In the genomic region with DNA sequence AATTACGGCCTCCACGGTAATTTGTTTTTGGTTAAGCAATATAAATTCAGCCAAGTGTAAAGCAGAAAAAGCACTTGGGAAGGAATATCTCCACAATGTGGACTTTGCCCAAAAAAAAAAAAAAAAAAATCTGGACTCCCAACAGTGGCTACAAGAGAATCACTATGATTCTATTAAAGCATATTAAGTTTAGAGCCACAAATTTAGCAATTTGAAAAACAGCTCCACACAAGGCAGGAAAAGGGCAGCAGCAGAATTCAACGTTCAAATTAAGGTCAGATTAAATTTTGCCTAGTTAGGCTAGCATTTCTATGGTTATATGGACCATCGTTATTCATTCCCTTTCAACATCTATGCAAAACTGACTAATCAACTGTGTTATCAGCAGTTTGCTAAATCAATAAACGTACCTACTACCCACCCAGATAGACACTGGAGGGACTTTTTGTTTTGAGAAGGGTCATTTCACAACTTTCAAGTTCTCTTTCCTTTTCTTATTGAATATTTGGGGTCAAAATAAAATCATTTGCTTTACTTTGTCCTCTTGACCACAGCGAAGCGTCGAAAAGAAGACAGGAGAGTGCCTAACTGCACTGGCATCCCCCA, we compare ENCODE assay signal across 8 cellular contexts.
DNase-seq lines count a peak whose midpoint lies in the region; ATAC-seq and TF ChIP-seq lines count a peak whose summit lies in the region.

No MANE protein-coding gene starts in this region.

- TF ChIP-seq CTCF in HL-60 (IDR thresholded peaks at IDR 0.05; ENCODE audit: insufficient read depth, low read length), result no peak
- no peak for TF ChIP-seq CTCF in neutrophil (IDR thresholded peaks at IDR 0.05)

- peaks cover 25% of the 10 kb centered on the region for H3K4me1 Mint-ChIP-seq in activated naive CD4-positive, alpha-beta T cell treated with anti-CD3 and anti-CD28 coated beads, Interleukin-2, amount 10 ng/mL, durations not matched to agents 7 days and 5 days
- H3K4me1 Mint-ChIP-seq in dendritic cell treated with granulocyte-macrophage colony-stimulating factor and Interleukin-4, amounts not matched to agents 40 ng/mL and 50 ng/mL, for 4 days (ENCODE audit: low read depth), result peaks cover 31% of the 10 kb centered on the region

- H3K27me3 Mint-ChIP-seq in activated naive CD4-positive, alpha-beta T cell treated with anti-CD3 and anti-CD28 coated beads, Interleukin-2, amount 10 ng/mL, durations not matched to agents 7 days and 5 days, result no peaks in the 10 kb centered on the region
- no peaks in the 10 kb centered on the region for H3K27me3 Mint-ChIP-seq in dendritic cell treated with granulocyte-macrophage colony-stimulating factor and Interleukin-4, amounts not matched to agents 40 ng/mL and 50 ng/mL, for 4 days

- peak overlapping the region; percentile 83 for H3K4me3 Mint-ChIP-seq in activated naive CD4-positive, alpha-beta T cell treated with anti-CD3 and anti-CD28 coated beads, Interleukin-2, amount 10 ng/mL, durations not matched to agents 7 days and 5 days
- peak overlapping the region; percentile 89 for H3K4me3 Mint-ChIP-seq in dendritic cell treated with granulocyte-macrophage colony-stimulating factor and Interleukin-4, amounts not matched to agents 40 ng/mL and 50 ng/mL, for 4 days

- H3K9me3 Mint-ChIP-seq in activated naive CD4-positive, alpha-beta T cell treated with anti-CD3 and anti-CD28 coated beads, Interleukin-2, amount 10 ng/mL, durations not matched to agents 7 days and 5 days, result peaks cover 8% of the 10 kb centered on the region
- H3K9me3 Mint-ChIP-seq in dendritic cell treated with granulocyte-macrophage colony-stimulating factor and Interleukin-4, amounts not matched to agents 40 ng/mL and 50 ng/mL, for 4 days, result peaks cover 14% of the 10 kb centered on the region

- H3K36me3 Mint-ChIP-seq in activated naive CD4-positive, alpha-beta T cell treated with anti-CD3 and anti-CD28 coated beads, Interleukin-2, amount 10 ng/mL, durations not matched to agents 7 days and 5 days, result peaks cover 30% of the 10 kb centered on the region
- peaks cover 32% of the 10 kb centered on the region for H3K36me3 Mint-ChIP-seq in dendritic cell treated with granulocyte-macrophage colony-stimulating factor and Interleukin-4, amounts not matched to agents 40 ng/mL and 50 ng/mL, for 4 days (ENCODE audit: low read depth)

- H3K27me3 ChIP-seq in HL-60 (ENCODE audit: insufficient read depth, poor library complexity, severe bottlenecking), result no peaks in the 10 kb centered on the region
- no peaks in the 10 kb centered on the region for H3K27me3 ChIP-seq in neutrophil

- H3K4me3 ChIP-seq in HL-60 (replicated peaks; ENCODE audit: insufficient read depth, low read length), result peak overlapping the region; percentile 59
- peak overlapping the region; percentile 99 for H3K4me3 ChIP-seq in neutrophil (ENCODE audit: low read depth in 1 of 2, low read length in 1 of 2)

- peak overlapping the region; percentile 87 for H3K27ac Mint-ChIP-seq in activated naive CD4-positive, alpha-beta T cell treated with anti-CD3 and anti-CD28 coated beads, Interleukin-2, amount 10 ng/mL, durations not matched to agents 7 days and 5 days
- peak overlapping the region; percentile 95 for H3K27ac Mint-ChIP-seq in dendritic cell treated with granulocyte-macrophage colony-stimulating factor and Interleukin-4, amounts not matched to agents 40 ng/mL and 50 ng/mL, for 4 days

- intact Hi-C loops in dendritic cell treated with granulocyte-macrophage colony-stimulating factor and Interleukin-4, amounts not matched to agents 40 ng/mL and 50 ng/mL, for 4 days (cut with micrococcal nuclease), result loop anchor here (2.0 to 10.0 kb wide), 2 partner anchors 141 to 283 kb away; a partner anchor contains a TSS

- CTCF ChIA-PET in activated naive CD4-positive, alpha-beta T cell treated with anti-CD3 and anti-CD28 coated beads, Interleukin-2, amount 10 ng/mL, durations not matched to agents 7 days and 5 days (lab: Charles Lee), result interaction anchor here (0.7 kb wide), 1 partner anchor 368 kb away, joined by 4 read pairs; no protein-coding TSS in a partner anchor

- DNase-seq in activated naive CD4-positive, alpha-beta T cell treated with anti-CD3 and anti-CD28 coated beads, Interleukin-2, amount 10 ng/mL, durations not matched to agents 7 days and 5 days, result no peak
- no peak for DNase-seq in activated naive CD4-positive, alpha-beta T cell (lab: John Stamatoyannopoulos, UW)
- DNase-seq in HL-60 (ENCODE audit: low read depth in 1 of 2, low spot score in 1 of 2) (no peak), RPMI8226 (no peak), NCI-H1436 (lab: John Stamatoyannopoulos, UW) (no peak)

- H3K9me3 ChIP-seq in neutrophil, result no peaks in the 10 kb centered on the region

- ATAC-seq in HG02970 (IDR thresholded peaks at IDR 0.05; ENCODE audit: low FRiP score, unreplicated experiment), result no peak

- H3K4me1 ChIP-seq in neutrophil (ENCODE audit: control insufficient read depth in 1 of 2, insufficient read depth in 1 of 2, low read depth in 1 of 2, low read length in 1 of 2), result peaks cover 11 to 14% of the 10 kb centered on the region in 2 experiments

- H3K27ac ChIP-seq in HL-60 (replicated peaks) (no peak overlapping the region; the same call in 1 of the 2 replicates), neutrophil (peak overlapping the region; percentile 88)

- peaks cover 25% of the 10 kb centered on the region for H3K36me3 ChIP-seq in neutrophil
